In the genomic region with DNA sequence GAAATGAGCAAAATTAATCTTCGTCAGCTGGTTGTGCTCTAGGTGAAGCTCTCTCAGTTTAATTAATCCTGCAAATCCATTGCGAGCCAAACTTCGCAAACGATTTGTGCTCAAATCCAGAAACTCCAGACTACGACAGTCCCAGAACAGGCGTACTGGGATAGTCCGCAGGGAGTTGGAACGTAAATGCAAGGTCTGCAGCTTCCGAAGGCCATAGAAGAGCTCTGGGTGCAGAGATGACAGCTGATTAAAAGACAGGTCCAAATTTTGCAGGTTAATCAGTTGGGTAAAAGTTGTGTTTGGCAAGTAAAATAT, we compare ENCODE assay signal across 20 cellular contexts. TPM values are rescaled to one million over a fixed set of nuclear protein-coding genes. Genes with fewer than 3 reads are reported as not detected.
DNase-seq lines count a peak whose midpoint lies in the region; ATAC-seq and TF ChIP-seq lines count a peak whose summit lies in the region.
"Had no signal": no experiment of that assay in that cellular context is flagged by ENCODE, and none has a peak within 500 bp of the region (broad histone marks: within the 10 kb centered on the region; RNA-seq: fewer than 3 reads in every experiment).

No MANE protein-coding gene starts in this region.

- H3K4me1 Mint-ChIP-seq in brain: peaks cover 98% of the 10 kb centered on the region

- DNase-seq in NCI-H524 (lab: John Stamatoyannopoulos, UW): peak; percentile 32 to 58
- DNase-seq in midbrain (lab: John Stamatoyannopoulos, UW): peak; percentile 60
- DNase-seq in HCEC 1CT: no peak
- DNase-seq: activated CD4-positive, alpha-beta T cell treated with anti-CD3 and anti-CD28 coated beads for 4 hours; activated naive CD8-positive, alpha-beta T cell treated with anti-CD3 and anti-CD28 coated beads for 36 hours; DND-41; NCI-H1436 treated with DMSO at 0.1 percent for 48 hours; psoas muscle; small intestine; stimulated activated CD4-positive, alpha-beta T cell treated with anti-CD3 and anti-CD28 coated beads, Interleukin-2, amount 100 ng/mL, for 48 hours; stimulated activated naive CD4-positive, alpha-beta T cell treated with Interleukin-2 at 50 U/mL for 16 hours; SW 1271; tibial artery had no signal

- H3K36me3 Mint-ChIP-seq in brain: peaks cover 29% of the 10 kb centered on the region
- H3K36me3 Mint-ChIP-seq: activated naive CD8-positive, alpha-beta T cell treated with anti-CD3 and anti-CD28 coated beads for 36 hours; natural killer cell treated with Interleukin-12 subunit alpha and Interleukin-12 subunit beta and Interleukin-15 and Interleukin-18, amount 100 ng/mL, for 72 hours had no signal

- peak overlapping the region; percentile 82 to 95 (median 90) for H3K4me3 Mint-ChIP-seq in brain
- H3K4me3 Mint-ChIP-seq: activated naive CD8-positive, alpha-beta T cell treated with anti-CD3 and anti-CD28 coated beads for 36 hours; B cell; natural killer cell treated with Interleukin-12 subunit alpha and Interleukin-12 subunit beta and Interleukin-15 and Interleukin-18, amount 100 ng/mL, for 72 hours had no signal

- no peak for ATAC-seq in GM18870 (IDR thresholded peaks at IDR 0.05; ENCODE audit: unreplicated experiment)
- ATAC-seq in GM18498 (IDR thresholded peaks at IDR 0.05; ENCODE audit: unreplicated experiment): no peak
- ATAC-seq: natural killer cell treated with Interleukin-12 subunit alpha and Interleukin-12 subunit beta and Interleukin-15 and Interleukin-18, amount 100 ng/mL, for 72 hours had no signal

- H3K27me3 Mint-ChIP-seq in brain: peaks cover 20% of the 10 kb centered on the region
- H3K27me3 Mint-ChIP-seq: B cell had no signal

- H3K9me3 Mint-ChIP-seq in brain: peaks cover 0 to 5% (median 0%) of the 10 kb centered on the region in 5 experiments
- H3K9me3 Mint-ChIP-seq: activated naive CD8-positive, alpha-beta T cell treated with anti-CD3 and anti-CD28 coated beads for 36 hours; natural killer cell treated with Interleukin-12 subunit alpha and Interleukin-12 subunit beta and Interleukin-15 and Interleukin-18, amount 100 ng/mL, for 72 hours had no signal

- peak overlapping the region; percentile 96 to 100 (median 98) for H3K27ac Mint-ChIP-seq in brain
- H3K27ac Mint-ChIP-seq: activated naive CD8-positive, alpha-beta T cell treated with anti-CD3 and anti-CD28 coated beads for 36 hours; B cell; natural killer cell treated with Interleukin-12 subunit alpha and Interleukin-12 subunit beta and Interleukin-15 and Interleukin-18, amount 100 ng/mL, for 72 hours had no signal

- no peak for TF ChIP-seq CTCF in brain (conservative IDR thresholded peaks at IDR 0.05)

- H3K27ac ChIP-seq in temporal lobe (ENCODE audit: low read depth, low read length): peak overlapping the region; percentile 92
- H3K27ac ChIP-seq: esophagus muscularis mucosa, psoas muscle, tibial artery had no signal

RNA-seq across cellular contexts. Expression of a gene that starts 1.3 kb away (rescaled TPM):
- 2.8 TPM for polyA plus RNA-seq in brain (ENCODE audit: insufficient read depth, low read depth, low replicate concordance)
- 118 TPM for total RNA-seq in temporal lobe
- total RNA-seq: activated naive CD8-positive, alpha-beta T cell treated with anti-CD3 and anti-CD28 coated beads for 36 hours; B cell had no signal
